Comparison of ENCODE assay signal across 1 cellular context in the genomic region with DNA sequence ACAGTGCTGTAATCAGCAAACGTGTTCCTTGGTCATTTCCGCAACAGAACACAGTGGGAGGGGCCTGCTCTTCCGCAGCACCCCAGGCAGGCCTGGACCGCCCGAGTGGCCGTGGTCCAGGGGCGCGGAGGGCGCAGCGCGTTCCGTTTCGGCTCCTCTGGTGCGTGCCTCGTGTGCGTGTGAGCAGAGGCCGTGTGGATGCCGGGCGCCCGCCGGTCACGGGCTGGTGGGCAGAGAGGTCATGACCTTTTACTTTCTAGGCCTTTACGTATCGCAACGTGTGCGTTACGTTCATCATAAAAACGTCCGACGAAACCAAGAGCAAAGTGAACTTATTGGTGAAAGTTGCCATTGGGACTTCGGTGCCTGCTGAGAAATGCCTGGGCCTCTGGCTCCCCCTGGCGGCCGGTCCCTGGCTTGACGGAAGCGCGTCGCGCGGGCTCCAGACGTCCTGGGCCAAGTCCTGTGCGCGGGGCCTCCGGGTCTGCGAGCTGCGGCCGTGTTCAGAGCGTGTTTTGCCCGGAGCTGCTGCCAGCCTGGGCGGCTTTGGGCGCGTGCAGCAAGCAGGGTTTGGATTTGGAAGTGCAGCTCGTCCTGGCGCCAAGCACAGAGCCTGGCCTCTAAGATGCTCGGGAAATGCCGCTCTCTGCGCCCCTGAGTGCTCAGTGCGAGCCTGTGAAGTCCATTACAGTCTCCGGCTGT.
TF ChIP-seq lines count a peak whose summit lies in the region.

No MANE protein-coding gene starts in this region.

TF ChIP-seq in SK-N-SH treated with all-trans-retinoic acid at 6 μM for 48 hours, 23 proteins besides CTCF, POLR2A, EP300 and RAD21 (continued from another document):
- TF ChIP-seq GLIS3 (CRISPR knock-in tag; IDR thresholded peaks at IDR 0.05) = no peak
- TF ChIP-seq ZFP30 (CRISPR knock-in tag; IDR thresholded peaks at IDR 0.05) = no peak
- TF ChIP-seq ZFP3 (CRISPR knock-in tag; IDR thresholded peaks at IDR 0.05) = no peak
- TF ChIP-seq, protein P1, sequence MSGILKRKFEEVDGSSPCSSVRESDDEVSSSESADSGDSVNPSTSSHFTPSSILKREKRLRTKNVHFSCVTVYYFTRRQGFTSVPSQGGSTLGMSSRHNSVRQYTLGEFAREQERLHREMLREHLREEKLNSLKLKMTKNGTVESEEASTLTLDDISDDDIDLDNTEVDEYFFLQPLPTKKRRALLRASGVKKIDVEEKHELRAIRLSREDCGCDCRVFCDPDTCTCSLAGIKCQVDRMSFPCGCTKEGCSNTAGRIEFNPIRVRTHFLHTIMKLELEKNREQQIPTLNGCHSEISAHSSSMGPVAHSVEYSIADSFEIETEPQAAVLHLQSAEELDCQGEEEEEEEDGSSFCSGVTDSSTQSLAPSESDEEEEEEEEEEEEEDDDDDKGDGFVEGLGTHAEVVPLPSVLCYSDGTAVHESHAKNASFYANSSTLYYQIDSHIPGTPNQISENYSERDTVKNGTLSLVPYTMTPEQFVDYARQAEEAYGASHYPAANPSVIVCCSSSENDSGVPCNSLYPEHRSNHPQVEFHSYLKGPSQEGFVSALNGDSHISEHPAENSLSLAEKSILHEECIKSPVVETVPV (CRISPR knock-in tag; IDR thresholded peaks at IDR 0.05) = no peak
